In genomic region chr6:36120539-36120938, GRCh38 we compare ENCODE assay signal across 8 cellular contexts. TPM values are rescaled to one million over a fixed set of nuclear protein-coding genes. Genes with fewer than 3 reads are reported as not detected.
DNase-seq lines count a peak whose midpoint lies in the region; ATAC-seq, FAIRE-seq and TF ChIP-seq lines count a peak whose summit lies in the region.

No MANE protein-coding gene starts in this region.

- peak overlapping the region; percentile 82 for H3K27ac ChIP-seq in OCI-LY1 (ENCODE audit: low read depth, low read length, poor library complexity, severe bottlenecking)
- no peak overlapping the region for H3K27ac ChIP-seq in osteoblast (ENCODE audit: low read depth, low read length)

- no peaks in the 10 kb centered on the region for H3K9me2 ChIP-seq in OCI-LY1 (ENCODE audit: low read depth, low read length)

- in situ Hi-C loops in HAP-1 (cut with MboI; ENCODE audit: low sequenced_read_pairs), result loop anchor here (5.0 kb wide), 1 partner anchor 242 kb away; no protein-coding TSS in a partner anchor

- H3K36me3 ChIP-seq in OCI-LY1 (ENCODE audit: insufficient read depth, low read length) (no peaks in the 10 kb centered on the region), osteoblast (ENCODE audit: insufficient read depth, low read length) (no peaks in the 10 kb centered on the region), HAP-1 (replicated peaks) (no peaks in the 10 kb centered on the region)

- H3K27me3 ChIP-seq in OCI-LY1 (ENCODE audit: insufficient read depth, low read length) (no peaks in the 10 kb centered on the region), osteoblast (ENCODE audit: insufficient read depth, low read length) (no peaks in the 10 kb centered on the region), HAP-1 (ENCODE audit: low read depth) (no peaks in the 10 kb centered on the region)

- H3K4me3 ChIP-seq in OCI-LY1 (ENCODE audit: low read depth, low read length, poor library complexity, severe bottlenecking) (peak overlapping the region; percentile 39), osteoblast (ENCODE audit: insufficient read depth, low read length) (no peak overlapping the region), HAP-1 (no peak overlapping the region)

- H3K79me2 ChIP-seq in OCI-LY1 (ENCODE audit: insufficient read depth, low read length) (no peaks in the 10 kb centered on the region), osteoblast (ENCODE audit: insufficient read depth, low read length) (no peaks in the 10 kb centered on the region)

- H3K4me2 ChIP-seq in OCI-LY1 (ENCODE audit: low read length), result peak overlapping the region; percentile 63
- peak overlapping the region; percentile 58 for H3K4me2 ChIP-seq in osteoblast (ENCODE audit: insufficient read depth, low read length)

- peaks cover 44% of the 10 kb centered on the region for H3K4me1 ChIP-seq in OCI-LY1 (ENCODE audit: insufficient read depth, low read length, severe bottlenecking)
- H3K4me1 ChIP-seq in osteoblast (ENCODE audit: insufficient read depth, low read length), result peaks cover 12% of the 10 kb centered on the region
- no peaks in the 10 kb centered on the region; the same call in 1 of the 2 replicates for H3K4me1 ChIP-seq in HAP-1

- H3K9ac ChIP-seq in OCI-LY1 (ENCODE audit: low read length), result peak overlapping the region; percentile 55

- no peak; the same call in 1 of the 2 replicates for TF ChIP-seq POLR2A in GM12891 (IDR thresholded peaks at IDR 0.05; ENCODE audit: low read depth, low read length)

- DNase-seq in GM12891 (ENCODE audit: insufficient read length, low spot score) (no peak), osteoblast (ENCODE audit: insufficient read length, low spot score, missing footprints) (no peak), ureter (ENCODE audit: low spot score) (no peak), HAP-1 (ENCODE audit: low spot score in 2 of 2) (no peak), OCI-M2 (lab: John Stamatoyannopoulos, UW; ENCODE audit: unreplicated experiment) (no peak)
- peak; percentile 59 for DNase-seq in activated T-helper 9 cell treated with anti-CD3 and anti-CD28 coated beads, Interleukin-2, amount 50 U/mL, for 16 hours (ENCODE audit: low read depth)

- no peak for ATAC-seq in GM18519 (IDR thresholded peaks at IDR 0.05; ENCODE audit: low FRiP score, unreplicated experiment)

- no peaks in the 10 kb centered on the region for H3F3A ChIP-seq in OCI-LY1 (ENCODE audit: insufficient read depth, low read length)

- H4K20me1 ChIP-seq in OCI-LY1 (ENCODE audit: insufficient read depth, low read length) (no peaks in the 10 kb centered on the region), osteoblast (ENCODE audit: insufficient read depth, low read length) (no peaks in the 10 kb centered on the region)

- FAIRE-seq in GM12891 (lab: Jason Lieb, UNC), result peak; percentile 83

- H3K9me3 ChIP-seq in OCI-LY1 (ENCODE audit: low read length) (no peaks in the 10 kb centered on the region), osteoblast (ENCODE audit: low read depth, low read length) (no peaks in the 10 kb centered on the region), HAP-1 (no peaks in the 10 kb centered on the region)

- no peak overlapping the region for H2AFZ ChIP-seq in OCI-LY1 (ENCODE audit: low read length)
- no peak overlapping the region for H2AFZ ChIP-seq in osteoblast (ENCODE audit: low read length)

- TF ChIP-seq CTCF in OCI-LY1 (IDR thresholded peaks at IDR 0.05; ENCODE audit: low read length) (no peak), osteoblast (IDR thresholded peaks at IDR 0.05; ENCODE audit: extremely low read depth, low read depth, low read length) (no peak)

TF ChIP-seq in GM12891, 5 proteins besides CTCF, POLR2A, EP300 and RAD21:
- TF ChIP-seq POLR2AphosphoS5 (IDR thresholded peaks at IDR 0.05; ENCODE audit: low read depth, low read length) (no peak), SPI1 (IDR thresholded peaks at IDR 0.05; ENCODE audit: low read depth, low read length) (peak; percentile 33; the same call in 1 of the 2 replicates), TAF1 (IDR thresholded peaks at IDR 0.05; ENCODE audit: low read depth, low read length) (no peak), POU2F2 (IDR thresholded peaks at IDR 0.05; ENCODE audit: low read depth, low read length) (no peak), PAX5 (IDR thresholded peaks at IDR 0.05; ENCODE audit: insufficient read depth, low read length, severe bottlenecking) (no peak)

RNA-seq across cellular contexts. Expression of gene MAPK13, which starts 9.8 kb away (rescaled TPM):
- 6.2 TPM for polyA plus RNA-seq in GM12891 (2012; ENCODE audit: low read depth, missing spikeins)
- 4.3 and 6.8 TPM in 2 replicates for total RNA-seq in osteoblast
- total RNA-seq in ureter, result 70.3 TPM
